In genomic region chr7:139783647-139784385, GRCh38 we compare ENCODE assay signal across 1 cellular context.
TF ChIP-seq lines count a peak whose summit lies in the region.

No MANE protein-coding gene starts in this region.

TF ChIP-seq in IMR-90, 13 proteins besides CTCF, POLR2A, EP300 and RAD21 (continued from another document):
- TF ChIP-seq USF2 (IDR thresholded peaks at IDR 0.05; ENCODE audit: low read depth, low read length) (no peak), RCOR1 (IDR thresholded peaks at IDR 0.05; ENCODE audit: insufficient replicate concordance, low read length) (no peak), MAZ (IDR thresholded peaks at IDR 0.05; ENCODE audit: borderline replicate concordance, low read depth, low read length) (no peak)
